ENCODE assay signal across 8 cellular contexts in the genomic region with DNA sequence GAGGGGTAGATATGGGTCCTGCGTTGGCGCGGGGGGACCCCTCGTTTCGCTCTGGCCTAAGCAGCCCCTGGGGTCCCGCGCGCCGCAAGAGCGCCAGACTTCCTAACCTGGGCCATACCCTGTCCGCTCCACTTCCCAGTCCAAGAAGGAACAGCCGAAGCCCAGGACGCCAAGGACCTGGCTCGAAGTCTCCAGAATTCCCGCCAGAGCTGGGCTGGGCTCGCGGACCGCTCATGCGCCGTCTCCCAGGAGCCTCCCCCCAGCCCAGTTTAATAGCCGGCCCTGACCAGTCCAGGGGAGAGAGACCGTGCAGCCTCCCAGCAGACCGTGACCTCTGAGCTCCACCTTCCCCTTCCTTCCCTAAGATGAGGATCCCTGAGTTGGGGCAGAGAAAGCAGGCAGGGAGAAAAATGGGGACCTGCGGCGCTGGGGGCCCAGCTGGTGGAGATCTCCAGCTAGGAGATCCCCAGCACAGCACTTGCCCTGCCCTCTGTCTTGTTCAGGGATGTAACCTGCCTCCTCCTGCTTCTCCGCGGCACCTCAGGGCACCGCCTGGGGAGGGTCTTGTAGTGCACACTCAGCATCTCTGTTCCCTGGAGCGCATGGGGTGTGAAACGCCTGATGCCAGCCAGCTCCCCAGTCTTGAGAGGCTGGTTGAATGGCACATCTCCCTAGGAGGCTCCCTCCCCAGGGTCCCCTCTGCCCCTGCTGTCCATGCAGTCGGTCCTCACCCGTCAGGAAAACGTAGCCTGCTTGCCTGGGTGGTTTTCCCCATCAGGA. TPM values are rescaled to one million over a fixed set of nuclear protein-coding genes. Genes with fewer than 3 reads are reported as not detected.
DNase-seq lines count a peak whose midpoint lies in the region; ATAC-seq, FAIRE-seq and TF ChIP-seq lines count a peak whose summit lies in the region.

No MANE protein-coding gene starts in this region.

- H3K4me1 ChIP-seq in OCI-LY7 (ENCODE audit: insufficient read depth, low read length, poor library complexity, severe bottlenecking) (peaks cover 20% of the 10 kb centered on the region), endodermal cell (ENCODE audit: control insufficient read depth, insufficient read depth, low read length) (no peaks in the 10 kb centered on the region), mucosa of stomach (ENCODE audit: control insufficient read depth, insufficient read depth, low read length) (peaks cover 31% of the 10 kb centered on the region)

- H3K9ac ChIP-seq in endodermal cell (ENCODE audit: extremely low read depth, low read length, poor library complexity, severe bottlenecking) (no peak overlapping the region), mucosa of stomach (ENCODE audit: low read length) (peak overlapping the region; percentile 73)

- CTCF ChIA-PET in OCI-LY7 (lab: Charles Lee; ENCODE audit: unreplicated experiment) = interaction anchor here (1.0 to 1.5 kb wide), 2 partner anchors 24 to 127 kb away, joined by 4 read pairs; no protein-coding TSS in a partner anchor

- H3K27ac ChIP-seq in OCI-LY7 (ENCODE audit: low read depth, low read length, poor library complexity, severe bottlenecking) (no peak overlapping the region), endodermal cell (ENCODE audit: low read depth, low read length) (no peak overlapping the region)

- H3K27me3 Mint-ChIP-seq in endodermal cell (ENCODE audit: insufficient read depth) = peaks cover 50% of the 10 kb centered on the region

- no peak for FAIRE-seq in HTR-8/SVneo (lab: Jason Lieb, UNC)

- H3K27ac Mint-ChIP-seq in endodermal cell = no peak overlapping the region

- peak overlapping the region; percentile 71 for H3K4me3 Mint-ChIP-seq in endodermal cell

- TF ChIP-seq CTCF in OCI-LY7 (conservative IDR thresholded peaks at IDR 0.05; ENCODE audit: low read length) = no peak
- TF ChIP-seq CTCF in endodermal cell (conservative IDR thresholded peaks at IDR 0.05) = peak; percentile 6

- H4K20me1 ChIP-seq in OCI-LY7 (ENCODE audit: insufficient read depth, low read length) = no peaks in the 10 kb centered on the region

- POLR2A ChIA-PET in OCI-LY7 (lab: Charles Lee) = interaction anchor here (0.7 to 1.3 kb wide), 3 partner anchors 11 to 143 kb away, joined by 3 to 4 read pairs (median 3); a partner anchor contains a TSS

- H3K79me2 ChIP-seq in OCI-LY7 (ENCODE audit: insufficient read depth, low read depth, low read length) = peaks cover 32% of the 10 kb centered on the region; the same call in 1 of the 2 replicates

- no TSS peak for BruUV-seq in OCI-LY7 (replicated peaks; lab: Mats Ljungman, UMichigan)

- peak overlapping the region; percentile 99 for H3K4me3 ChIP-seq in OCI-LY7 (ENCODE audit: low read depth, low read length, poor library complexity, severe bottlenecking)
- H3K4me3 ChIP-seq in endodermal cell (ENCODE audit: low read length) = peak overlapping the region; percentile 86
- peak overlapping the region; percentile 58 for H3K4me3 ChIP-seq in mucosa of stomach (ENCODE audit: low read length)

- H3K4me1 Mint-ChIP-seq in endodermal cell = peaks cover 18% of the 10 kb centered on the region

- H3K36me3 Mint-ChIP-seq in endodermal cell (ENCODE audit: low read depth) = peaks cover 2% of the 10 kb centered on the region

- no peak for TF ChIP-seq POLR2A in erythroblast (IDR thresholded peaks at IDR 0.05; ENCODE audit: low read length)

- DNase-seq in EL (peak; percentile 34), OCI-LY7 (ENCODE audit: low spot score) (no peak), endodermal cell (peak; percentile 68), HTR-8/SVneo (ENCODE audit: insufficient read length, low spot score) (no peak), NCI-H345 treated with DMSO at 0.1 percent for 48 hours (lab: John Stamatoyannopoulos, UW; ENCODE audit: unreplicated experiment) (no peak), erythroblast (lab: John Stamatoyannopoulos, UW) (no peak)

- intact Hi-C loops in OCI-LY7 (cut with micrococcal nuclease; ENCODE audit: unreplicated experiment) = loop anchor here (1.0 kb wide), 2 partner anchors 13 to 136 kb away; a partner anchor contains a TSS

- no peaks in the 10 kb centered on the region for H3K9me2 ChIP-seq in OCI-LY7 (ENCODE audit: insufficient read depth, low read length)

- H3K9me3 ChIP-seq in OCI-LY7 (ENCODE audit: low read length) (no peaks in the 10 kb centered on the region), endodermal cell (ENCODE audit: control insufficient read depth, low read length) (no peaks in the 10 kb centered on the region), mucosa of stomach (ENCODE audit: control insufficient read depth, low read length) (no peaks in the 10 kb centered on the region)

- ATAC-seq in GM21360 (IDR thresholded peaks at IDR 0.05; ENCODE audit: unreplicated experiment) = no peak

- peak overlapping the region; percentile 80 for H3K4me2 ChIP-seq in OCI-LY7 (ENCODE audit: low read length)

- peak overlapping the region; percentile 83 for H2AFZ ChIP-seq in OCI-LY7 (ENCODE audit: low read length)

- H3K27me3 ChIP-seq in endodermal cell (ENCODE audit: control insufficient read depth, insufficient read depth, low read length, poor library complexity, severe bottlenecking) = peaks cover 50% of the 10 kb centered on the region
- H3K27me3 ChIP-seq in mucosa of stomach (ENCODE audit: control insufficient read depth, insufficient read depth, low read length) = peaks cover under 1% of the 10 kb centered on the region

- H3K36me3 ChIP-seq in OCI-LY7 (ENCODE audit: insufficient read depth, low read length) (peaks cover 14% of the 10 kb centered on the region; the same call in 1 of the 2 replicates), endodermal cell (ENCODE audit: control insufficient read depth, insufficient read depth, low read length) (no peaks in the 10 kb centered on the region), mucosa of stomach (ENCODE audit: control insufficient read depth, insufficient read depth, low read length) (no peaks in the 10 kb centered on the region)

- no peaks in the 10 kb centered on the region for H3K9me3 Mint-ChIP-seq in endodermal cell

- 30 to 43% methylated on average over 14 to 33 of the region's 33 CpGs for WGBS in endodermal cell (ENCODE audit: insufficient coverage in 1 of 2, insufficient read length in 1 of 2), 2 experiments

RNA-seq across cellular contexts. Expression of a gene that starts 1.2 kb away (rescaled TPM):
- total RNA-seq in OCI-LY7 (2014; rRNA removed; shearing (Covaris generic)) = 58.3 and 60.0 TPM in 2 replicates
- total RNA-seq in OCI-LY7 (2022) (61.7 and 66.8 TPM in 2 replicates), endodermal cell (10 to 100 TPM; 45.7 to 52.4 TPM)
- polyA plus RNA-seq in endodermal cell (2013, experiment 1 of 2) = 22.3 TPM
- 22.7 TPM for polyA plus RNA-seq in endodermal cell (2013, experiment 2 of 2)

RNA-seq across cellular contexts. Expression of a gene that starts 14.1 kb away (rescaled TPM):
- total RNA-seq in OCI-LY7 (2014; rRNA removed; shearing (Covaris generic)) = 158 and 169 TPM in 2 replicates
- total RNA-seq in OCI-LY7 (2022) = 329 and 372 TPM in 2 replicates
- total RNA-seq in endodermal cell = 100 to 1,000 TPM; 153 to 208 TPM
- 137 TPM for polyA plus RNA-seq in endodermal cell (2013, experiment 1 of 2)
- 132 TPM for polyA plus RNA-seq in endodermal cell (2013, experiment 2 of 2)

Comparison
In these comparisons a context has a peak if more than half of its experiments do, and no peak if none do; other contexts are left out.
1. DNase-seq: peak in EL (single experiment) and endodermal cell (single experiment); none in OCI-LY7 (single experiment), HTR-8/SVneo (single experiment), NCI-H345 treated with DMSO at 0.1 percent for 48 hours (single experiment) and erythroblast (0 of 2).
2. Peak in every context shown above with its lines, with median percentiles within 50 percentile points of each other: H3K4me3 ChIP-seq.